ENCODE assay signal across 21 cellular contexts in genomic region chr13:69553976-69554375, GRCh38.
"Had no signal": no experiment of that assay in that cellular context is flagged by ENCODE, and none has a peak within 500 bp of the region (broad histone marks: within the 10 kb centered on the region; RNA-seq: fewer than 3 reads in every experiment).

No MANE protein-coding gene starts in this region.

- H3K27me3 Mint-ChIP-seq: activated CD4-positive, alpha-beta T cell treated with anti-CD3 and anti-CD28 coated beads, Interleukin-2, amount 10 ng/mL, durations not matched to agents 24 days and 14 days; activated CD8-positive, alpha-beta memory T cell treated with anti-CD3 and anti-CD28 coated beads, Interleukin-2, amount 10 ng/mL, durations not matched to agents 7 days and 5 days; activated T-cell treated with anti-CD3 and anti-CD28 coated beads, Interleukin-2, amount 50 U/mL, for 24 hours; brain; dendritic cell treated with granulocyte-macrophage colony-stimulating factor and Interleukin-4, amounts not matched to agents 40 ng/mL and 50 ng/mL, for 4 days had no signal

- DNase-seq: activated CD4-positive, alpha-beta T cell treated with anti-CD3 and anti-CD28 coated beads, Interleukin-2, amount 10 ng/mL, durations not matched to agents 24 days and 14 days; activated CD4-positive, alpha-beta T cell treated with anti-CD3 and anti-CD28 coated beads, Interleukin-2, amount 50 U/mL, for 48 hours; activated CD4-positive, CD25-positive, alpha-beta regulatory T cell treated with anti-CD3 and anti-CD28 coated beads, Interleukin-2, amount 50 U/mL, for 72 hours; activated CD8-positive, alpha-beta memory T cell treated with anti-CD3 and anti-CD28 coated beads, Interleukin-2, amount 10 ng/mL, durations not matched to agents 7 days and 5 days; activated effector memory CD4-positive, alpha-beta T cell treated with anti-CD3 and anti-CD28 coated beads, Interleukin-2, amount 50 U/mL, for 16 hours; activated naive CD4-positive, alpha-beta T cell treated with Interleukin-2 at 50 U/mL for 16 hours; activated T-cell treated with anti-CD3 and anti-CD28 coated beads, Interleukin-2, amount 50 U/mL, for 24 hours; amygdala; NCI-H2029; NCI-H2107; NCI-H774; NK-92 treated with Interleukin-12 subunit alpha and Interleukin-12 subunit beta, amount 100 ng/mL, for 24 hours; Peyer's patch; Right ventricle myocardium superior; SJCRH30 had no signal

- ATAC-seq: activated CD8-positive, alpha-beta memory T cell treated with anti-CD3 and anti-CD28 coated beads, Interleukin-2, amount 10 ng/mL, durations not matched to agents 7 days and 5 days; activated naive CD4-positive, alpha-beta T cell treated with anti-CD3 and anti-CD28 coated beads, Interleukin-2, amount 50 U/mL, for 72 hours; SK-N-SH treated with all-trans-retinoic acid at 6 μM for 48 hours; WTC11 had no signal

- H3K4me1 Mint-ChIP-seq: activated CD4-positive, alpha-beta T cell treated with anti-CD3 and anti-CD28 coated beads, Interleukin-2, amount 10 ng/mL, durations not matched to agents 24 days and 14 days; activated CD8-positive, alpha-beta memory T cell treated with anti-CD3 and anti-CD28 coated beads, Interleukin-2, amount 10 ng/mL, durations not matched to agents 7 days and 5 days; brain had no signal

- H3K27ac Mint-ChIP-seq: activated CD4-positive, alpha-beta T cell treated with anti-CD3 and anti-CD28 coated beads, Interleukin-2, amount 10 ng/mL, durations not matched to agents 24 days and 14 days; activated CD8-positive, alpha-beta memory T cell treated with anti-CD3 and anti-CD28 coated beads, Interleukin-2, amount 10 ng/mL, durations not matched to agents 7 days and 5 days; activated naive CD4-positive, alpha-beta T cell treated with anti-CD3 and anti-CD28 coated beads, Interleukin-2, amount 50 U/mL, for 72 hours; activated T-cell treated with anti-CD3 and anti-CD28 coated beads, Interleukin-2, amount 50 U/mL, for 24 hours; dendritic cell treated with granulocyte-macrophage colony-stimulating factor and Interleukin-4, amounts not matched to agents 40 ng/mL and 50 ng/mL, for 4 days; T-helper 1 cell treated with Interleukin-12 subunit alpha and Interleukin-12 subunit beta and Interleukin-4 antibody, amounts not matched to agents 30 μg/mL and 1 μg/mL, for 36 hours; WTC11 had no signal

- H3K9me3 Mint-ChIP-seq: activated CD4-positive, alpha-beta T cell treated with anti-CD3 and anti-CD28 coated beads, Interleukin-2, amount 10 ng/mL, durations not matched to agents 24 days and 14 days; dendritic cell treated with granulocyte-macrophage colony-stimulating factor and Interleukin-4, amounts not matched to agents 40 ng/mL and 50 ng/mL, for 4 days; T-helper 1 cell treated with Interleukin-12 subunit alpha and Interleukin-12 subunit beta and Interleukin-4 antibody, amounts not matched to agents 30 μg/mL and 1 μg/mL, for 36 hours had no signal

- H3K4me3 Mint-ChIP-seq: activated CD4-positive, alpha-beta T cell treated with anti-CD3 and anti-CD28 coated beads, Interleukin-2, amount 10 ng/mL, durations not matched to agents 24 days and 14 days; activated CD8-positive, alpha-beta memory T cell treated with anti-CD3 and anti-CD28 coated beads, Interleukin-2, amount 10 ng/mL, durations not matched to agents 7 days and 5 days; activated T-cell treated with anti-CD3 and anti-CD28 coated beads, Interleukin-2, amount 50 U/mL, for 24 hours; brain; dendritic cell treated with granulocyte-macrophage colony-stimulating factor and Interleukin-4, amounts not matched to agents 40 ng/mL and 50 ng/mL, for 4 days; T-helper 1 cell treated with Interleukin-12 subunit alpha and Interleukin-12 subunit beta and Interleukin-4 antibody, amounts not matched to agents 30 μg/mL and 1 μg/mL, for 36 hours; WTC11 had no signal

- H3K36me3 Mint-ChIP-seq: activated CD8-positive, alpha-beta memory T cell treated with anti-CD3 and anti-CD28 coated beads, Interleukin-2, amount 10 ng/mL, durations not matched to agents 7 days and 5 days; activated naive CD4-positive, alpha-beta T cell treated with anti-CD3 and anti-CD28 coated beads, Interleukin-2, amount 50 U/mL, for 72 hours; brain; WTC11 had no signal
